In genomic region chr2:235496239-235496621, GRCh38 we compare ENCODE assay signal across 10 cellular contexts. TPM values are rescaled to one million over a fixed set of nuclear protein-coding genes. Genes with fewer than 3 reads are reported as not detected.
DNase-seq lines count a peak whose midpoint lies in the region; ATAC-seq and TF ChIP-seq lines count a peak whose summit lies in the region.
"Had no signal": no experiment of that assay in that cellular context is flagged by ENCODE, and none has a peak within 500 bp of the region (broad histone marks: within the 10 kb centered on the region; RNA-seq: fewer than 3 reads in every experiment).

No MANE protein-coding gene starts in this region.

- H3K4me3 ChIP-seq in SK-N-SH (ENCODE audit: low read depth in 2 of 2, low read length in 1 of 2): peak overlapping the region; percentile 72 to 77; a peak in 2 of 4 replicates
- peak overlapping the region in 3 of 4 donors; percentile 40 to 75 (median 71) for H3K4me3 ChIP-seq in transverse colon

- no peak for TF ChIP-seq POLR2A in transverse colon (IDR thresholded peaks at IDR 0.05)

- H3K79me2 ChIP-seq in SK-N-SH (ENCODE audit: insufficient read depth): peaks cover 63% of the 10 kb centered on the region

- H2AFZ ChIP-seq in SK-N-SH (ENCODE audit: low read depth): no peak overlapping the region

- ATAC-seq in SK-N-SH treated with all-trans-retinoic acid at 6 μM for 48 hours (no peak), GM19452 (IDR thresholded peaks at IDR 0.05; ENCODE audit: unreplicated experiment) (no peak)

- TF ChIP-seq EP300 in SK-N-SH (IDR thresholded peaks at IDR 0.05; ENCODE audit: borderline replicate concordance in 1 of 2, low read depth in 1 of 2, low read length in 1 of 2): no peak
- TF ChIP-seq EP300 in transverse colon (IDR thresholded peaks at IDR 0.05; ENCODE audit: low read depth): no peak

- CTCF ChIA-PET in SK-N-SH (lab: Yijun Ruan, JAX): interaction anchor here (1.6 to 4.4 kb wide), 5 partner anchors 91 to 361 kb away, joined by 4 to 21 read pairs (median 9); no protein-coding TSS in a partner anchor

- H3K9me3 ChIP-seq in SK-N-SH: no peaks in the 10 kb centered on the region
- H3K9me3 ChIP-seq in transverse colon: no peaks in the 10 kb centered on the region

- H3K36me3 ChIP-seq in SK-N-SH (replicated peaks in 1 of 2; ENCODE audit: control insufficient read depth in 1 of 2, insufficient read depth in 2 of 2, low read length in 1 of 2) (no peaks in the 10 kb centered on the region), transverse colon (no peaks in the 10 kb centered on the region)

- H3K27ac ChIP-seq in SK-N-SH (ENCODE audit: low read depth in 2 of 2, low read length in 1 of 2) (no peak overlapping the region), transverse colon (peak overlapping the region in 2 of 4 donors; percentile 69 to 85)

- peaks cover 3% of the 10 kb centered on the region for H3F3A ChIP-seq in SK-N-SH (replicated peaks; ENCODE audit: insufficient read depth)

- POLR2A ChIA-PET in SK-N-SH (lab: Yijun Ruan, JAX): no interaction called here

- H3K9me2 ChIP-seq in SK-N-SH: no peaks in the 10 kb centered on the region

- TF ChIP-seq RAD21 in SK-N-SH (IDR thresholded peaks at IDR 0.05; ENCODE audit: low read length): no peak

- H4K20me1 ChIP-seq in SK-N-SH (ENCODE audit: insufficient read depth): peaks cover 54% of the 10 kb centered on the region

- DNase-seq in SK-N-SH (no peak), RPMI7951 (ENCODE audit: low read depth) (peak; percentile 33), glomerular visceral epithelial cell (ENCODE audit: extremely low spot score) (peak; percentile 54), transverse colon (no peak), NCI-H1105 (lab: John Stamatoyannopoulos, UW) (no peak)
- DNase-seq in activated CD4-positive, alpha-beta T cell treated with anti-CD3 and anti-CD28 coated beads for 1 hour: no peak
- DNase-seq: activated CD4-positive, alpha-beta T cell treated with anti-CD3 and anti-CD28 coated beads, Interleukin-2, amount 10 ng/mL, durations not matched to agents 7 days and 5 days; central memory CD4-positive, alpha-beta T cell had no signal

- WGBS in SK-N-SH (ENCODE audit: low lambda C conversion rate): 88% methylated on average over 8 of the region's 8 CpGs
- 73% methylated on average over 8 of the region's 8 CpGs; no CpG with 5 or more reads in 1 of the 2 donors for WGBS in transverse colon (ENCODE audit: low coverage in 1 of 2), 2 donors

- in situ Hi-C loops in transverse colon (cut with MboI; ENCODE audit: low pct_ligation_motif_present in 1 of 4, low pct_unique_long_range_greater_than_20kb in 1 of 4, low sequenced_read_pairs in 3 of 4): loop anchor here in 2 of 4 donors (10.0 to 25.0 kb wide), 2 partner anchors 249 to 359 kb away; no protein-coding TSS in a partner anchor

- TF ChIP-seq CTCF in SK-N-SH (IDR thresholded peaks at IDR 0.05) (no peak), transverse colon (IDR thresholded peaks at IDR 0.05) (no peak)

- H3K9ac ChIP-seq in SK-N-SH: no peak overlapping the region

- H3K4me1 ChIP-seq in SK-N-SH (ENCODE audit: control insufficient read depth in 1 of 2, insufficient read depth in 2 of 2, low read depth in 1 of 2, low read length in 1 of 2) (peaks cover 17 to 32% of the 10 kb centered on the region in 2 experiments; a peak in 3 of 4 replicates), transverse colon (peaks cover 5 to 38% (median 32%) of the 10 kb centered on the region in 4 donors)

- H3K27me3 ChIP-seq in SK-N-SH (ENCODE audit: insufficient read depth) (no peaks in the 10 kb centered on the region), transverse colon (no peaks in the 10 kb centered on the region)

- intact Hi-C loops in transverse colon (cut with DNase I; ENCODE audit: low total_unique reads): no loop called here

- H3K4me2 ChIP-seq in SK-N-SH: peak overlapping the region; percentile 99

TF ChIP-seq in SK-N-SH, 30 proteins besides CTCF, POLR2A, EP300 and RAD21:
- TF ChIP-seq FOXM1 (IDR thresholded peaks at IDR 0.05; ENCODE audit: low read depth): no peak
- 0 out of 2 replicates have a peak, but pooled peaks have one; percentile 43 for TF ChIP-seq FOSL2 (IDR thresholded peaks at IDR 0.05; ENCODE audit: borderline replicate concordance, low read depth)
- no peak for TF ChIP-seq RCOR1 (IDR thresholded peaks at IDR 0.05; ENCODE audit: low read length)
TF ChIP-seq in SK-N-SH: peak in this region for 1.

TF ChIP-seq in SK-N-SH treated with all-trans-retinoic acid at 6 μM for 48 hours, 23 proteins besides CTCF, POLR2A, EP300 and RAD21:
- no peak for TF ChIP-seq ZFP30 (CRISPR knock-in tag; IDR thresholded peaks at IDR 0.05)
- TF ChIP-seq TOX (CRISPR knock-in tag; IDR thresholded peaks at IDR 0.05; ENCODE audit: borderline replicate concordance): no peak
- no peak for TF ChIP-seq ZNF8 (CRISPR knock-in tag; IDR thresholded peaks at IDR 0.05)
- TF ChIP-seq ZNF70 (CRISPR knock-in tag; IDR thresholded peaks at IDR 0.05): no peak
- TF ChIP-seq ARNTL (CRISPR knock-in tag; IDR thresholded peaks at IDR 0.05; ENCODE audit: borderline replicate concordance, low read depth): no peak
- TF ChIP-seq PATZ1 (CRISPR knock-in tag; IDR thresholded peaks at IDR 0.05; ENCODE audit: borderline replicate concordance): no peak
- TF ChIP-seq ESRRG (CRISPR knock-in tag; IDR thresholded peaks at IDR 0.05): no peak
- TF ChIP-seq CSDC2 (CRISPR knock-in tag; IDR thresholded peaks at IDR 0.05): no peak
- TF ChIP-seq TCF4 (CRISPR knock-in tag; IDR thresholded peaks at IDR 0.05; ENCODE audit: borderline replicate concordance): no peak
- no peak for TF ChIP-seq SNAI2 (CRISPR knock-in tag; IDR thresholded peaks at IDR 0.05)
- no peak for TF ChIP-seq GLIS3 (CRISPR knock-in tag; IDR thresholded peaks at IDR 0.05)
- TF ChIP-seq OSR1 (CRISPR knock-in tag; IDR thresholded peaks at IDR 0.05): no peak
- TF ChIP-seq POU6F1 (CRISPR knock-in tag; IDR thresholded peaks at IDR 0.05; ENCODE audit: borderline replicate concordance, low read depth): no peak
- no peak for TF ChIP-seq ISL1 (CRISPR knock-in tag; IDR thresholded peaks at IDR 0.05)
- TF ChIP-seq CREB5 (CRISPR knock-in tag; IDR thresholded peaks at IDR 0.05; ENCODE audit: low read depth): no peak
TF ChIP-seq in SK-N-SH treated with all-trans-retinoic acid at 6 μM for 48 hours: peak in this region for 0.

RNA-seq across cellular contexts. Expression of gene AGAP1, which starts 2.4 kb away (rescaled TPM):
- 8.8 and 9.4 TPM in 2 replicates for polyA plus RNA-seq in SK-N-SH (2012; rRNA removed)
- 4.9 and 7.6 TPM in 2 replicates for polyA plus RNA-seq in SK-N-SH (2012; cell fraction: cytosol; rRNA removed)
- polyA plus RNA-seq in SK-N-SH (2012; cell fraction: nucleus; rRNA removed): 9.4 and 9.9 TPM in 2 replicates
- total RNA-seq in RPMI7951 (2014; rRNA removed; shearing (Covaris generic)): 5.4 and 7.8 TPM in 2 replicates
- 10 to 100 TPM; 56.1 to 96.9 (median 71.2) TPM for total RNA-seq in transverse colon

Comparison
In these comparisons a context has a peak if more than half of its experiments do, and no peak if none do; other contexts are left out.
1. DNase-seq: peak in RPMI7951 (single experiment) and glomerular visceral epithelial cell (single experiment); none in SK-N-SH (single experiment), transverse colon (single experiment), NCI-H1105 (single experiment) and activated CD4-positive, alpha-beta T cell treated with anti-CD3 and anti-CD28 coated beads for 1 hour (single experiment).